In genomic region chr11:114075891-114076441, GRCh38 we compare ENCODE assay signal across 1 cellular context.
TF ChIP-seq lines count a peak whose summit lies in the region.

No MANE protein-coding gene starts in this region.

TF ChIP-seq in GM12878, 131 proteins besides CTCF, POLR2A, EP300 and RAD21 (continued from another document):
- no peak for TF ChIP-seq E4F1 (IDR thresholded peaks at IDR 0.05; ENCODE audit: borderline replicate concordance, partially characterized antibody)
- TF ChIP-seq MEF2A (IDR thresholded peaks at IDR 0.05; ENCODE audit: insufficient read depth, low read depth, low read length), result no peak
- TF ChIP-seq FOXK2 (IDR thresholded peaks at IDR 0.05), result no peak
- TF ChIP-seq CEBPZ (IDR thresholded peaks at IDR 0.05; ENCODE audit: low read depth, low read length), result no peak
- no peak for TF ChIP-seq SIN3A (IDR thresholded peaks at IDR 0.05; ENCODE audit: low read depth, low read length)
- no peak for TF ChIP-seq GABPA (IDR thresholded peaks at IDR 0.05; ENCODE audit: low read depth)
- TF ChIP-seq POU2F2 (IDR thresholded peaks at IDR 0.05; ENCODE audit: borderline replicate concordance, low read depth, low read length), result no peak
- no peak for TF ChIP-seq CHD2 (IDR thresholded peaks at IDR 0.05; ENCODE audit: borderline replicate concordance, low read depth, low read length)
